In the genomic region with DNA sequence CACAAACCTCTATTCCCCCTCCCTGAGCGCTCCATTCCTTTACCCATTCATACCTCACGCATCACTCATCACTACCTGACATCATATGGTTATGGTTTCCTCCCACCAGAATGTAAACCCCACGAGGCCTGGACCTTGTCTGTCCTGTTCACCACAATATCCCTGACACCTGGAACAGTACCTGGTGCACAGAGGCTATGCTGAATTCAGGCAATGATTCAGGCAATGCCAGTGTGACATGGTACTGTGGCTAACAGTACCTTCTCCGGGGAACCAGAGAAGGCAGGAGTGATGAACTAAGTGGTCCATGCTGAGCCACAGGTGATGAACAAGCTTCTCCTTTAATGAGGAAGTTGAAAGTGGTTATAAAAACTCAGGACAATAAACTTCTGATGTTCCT, we compare ENCODE assay signal across 18 cellular contexts.
"Had no signal": no experiment of that assay in that cellular context is flagged by ENCODE, and none has a peak within 500 bp of the region (broad histone marks: within the 10 kb centered on the region; RNA-seq: fewer than 3 reads in every experiment).

No MANE protein-coding gene starts in this region.

- DNase-seq: activated CD8-positive, alpha-beta memory T cell treated with anti-CD3 and anti-CD28 coated beads, Interleukin-2, amount 50 U/mL, for 48 hours; amniotic stem cell; effector CD4-positive, alpha-beta T cell; heart right ventricle; immature natural killer cell; kidney glomerular epithelial cell; left ventricle myocardium superior; right cardiac atrium; stimulated activated CD4-positive, alpha-beta T cell treated with anti-CD3 and anti-CD28 coated beads, Interleukin-2, amount 100 ng/mL, for 48 hours; T-helper 17 cell; upper lobe of left lung had no signal

- H3K27me3 Mint-ChIP-seq: T-helper 17 cell had no signal

- H3K36me3 ChIP-seq: neural progenitor cell, prostate gland, thoracic aorta had no signal

- ATAC-seq: esophagus mucosa, right cardiac atrium, T-helper 17 cell had no signal

- H3K4me3 ChIP-seq: heart right ventricle, neural progenitor cell, prostate gland, thoracic aorta, upper lobe of left lung had no signal

- H2AFZ ChIP-seq: neural progenitor cell had no signal

- H3K27ac ChIP-seq: heart right ventricle, neural progenitor cell, prostate gland, thoracic aorta, upper lobe of left lung, VCaP had no signal

- H3K4me3 Mint-ChIP-seq: activated naive CD4-positive, alpha-beta T cell treated with anti-CD3 and anti-CD28 coated beads, Interleukin-2, amount 50 U/mL, for 24 hours; memory B cell; neural progenitor cell; T-helper 17 cell had no signal

- H3K27ac Mint-ChIP-seq: immature natural killer cell, memory B cell, neural progenitor cell, T-helper 17 cell had no signal

- H3K9me3 ChIP-seq: heart right ventricle, prostate gland, thoracic aorta, upper lobe of left lung had no signal

- H3K4me2 ChIP-seq: neural progenitor cell had no signal

- H3K9me3 Mint-ChIP-seq: activated naive CD4-positive, alpha-beta T cell treated with anti-CD3 and anti-CD28 coated beads, Interleukin-2, amount 50 U/mL, for 24 hours; immature natural killer cell had no signal

- H3K4me1 ChIP-seq: prostate gland, upper lobe of left lung had no signal
